ENCODE assay signal across 9 cellular contexts in the genomic region with DNA sequence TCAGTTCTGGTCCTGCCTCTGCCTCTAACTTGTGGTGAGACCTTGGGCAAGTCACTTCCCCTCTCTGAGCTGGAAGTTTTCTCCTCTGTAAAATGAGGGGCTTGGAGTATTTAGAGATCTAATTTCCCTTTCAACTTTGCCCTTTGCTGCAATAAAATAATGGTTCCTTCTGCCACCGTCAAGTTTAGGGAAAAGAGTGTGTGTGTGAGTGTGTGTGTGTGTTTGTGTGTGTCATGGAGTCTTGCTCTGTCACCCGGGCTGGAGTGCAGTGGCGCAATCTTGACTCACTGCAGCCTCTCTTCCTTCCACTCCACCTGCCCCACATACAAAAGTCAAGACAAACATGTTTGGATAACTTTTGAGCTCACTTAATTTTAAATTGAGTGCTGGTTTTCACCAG. TPM values are rescaled to one million over a fixed set of nuclear protein-coding genes. Genes with fewer than 3 reads are reported as not detected.
DNase-seq lines count a peak whose midpoint lies in the region; ATAC-seq and TF ChIP-seq lines count a peak whose summit lies in the region.
"Had no signal": no experiment of that assay in that cellular context is flagged by ENCODE, and none has a peak within 500 bp of the region (broad histone marks: within the 10 kb centered on the region; RNA-seq: fewer than 3 reads in every experiment).

No MANE protein-coding gene starts in this region.

- intact Hi-C loops in mucosa of descending colon (cut with DNase I, micrococcal nuclease): loop anchor here in 1 of 2 donors (5.0 kb wide), 1 partner anchor 42 kb away; a partner anchor contains a TSS

- no peaks in the 10 kb centered on the region for H3K9me3 ChIP-seq in mucosa of descending colon

- H3K36me3 ChIP-seq in mucosa of descending colon (ENCODE audit: low read depth): no peaks in the 10 kb centered on the region

- H3K4me1 ChIP-seq in mucosa of descending colon (ENCODE audit: low read depth): peaks cover 28% of the 10 kb centered on the region

- peak; percentile 74 for ATAC-seq in mucosa of descending colon
- no peak for ATAC-seq in GM19328 (IDR thresholded peaks at IDR 0.05; ENCODE audit: unreplicated experiment)

- H3K4me3 ChIP-seq in NB4 (ENCODE audit: low read depth, low read length) (no peak overlapping the region), epithelial cell of esophagus (ENCODE audit: low read length) (no peak overlapping the region), mucosa of descending colon (no peak overlapping the region)

- TF ChIP-seq POLR2A in NB4 (IDR thresholded peaks at IDR 0.05; ENCODE audit: extremely low read depth, insufficient read length): no peak

- TF ChIP-seq CTCF in NB4 (IDR thresholded peaks at IDR 0.05; ENCODE audit: low read depth, low read length): no peak
- TF ChIP-seq CTCF in epithelial cell of esophagus (IDR thresholded peaks at IDR 0.05; ENCODE audit: insufficient read depth, low read depth, low read length, missing control alignments): no peak
- no peak for TF ChIP-seq CTCF in mucosa of descending colon (IDR thresholded peaks at IDR 0.05)

- peak; percentile 77 to 83 for DNase-seq in AML-193 (lab: John Stamatoyannopoulos, UW)
- DNase-seq in NB4 (ENCODE audit: low read depth): peak; percentile 71
- DNase-seq in epithelial cell of esophagus (ENCODE audit: low read depth): peak; percentile 83
- peak in 2 of 3 donors; percentile 63 to 64 for DNase-seq in mucosa of descending colon
- DNase-seq in stimulated activated CD4-positive, alpha-beta T cell treated with anti-CD3 and anti-CD28 coated beads, Interleukin-15, amount 100 ng/mL, for 24 hours: no peak
- DNase-seq in iPS-NIHi7 (ENCODE audit: extremely low spot score): no peak
- DNase-seq in middle frontal gyrus (ENCODE audit: extremely low spot score, low spot score): no peak
- DNase-seq: CD4-positive, alpha-beta T cell had no signal

RNA-seq across cellular contexts. Expression of a gene that starts 39.2 kb away (rescaled TPM):
- total RNA-seq in mucosa of descending colon: 10 to 100 TPM; 36.9 to 84.1 (median 56.0) TPM

Comparison
In these comparisons a context has a peak if more than half of its experiments do, and no peak if none do; other contexts are left out.
1. DNase-seq: peak in AML-193 (2 of 2), NB4 (single experiment), epithelial cell of esophagus (single experiment) and mucosa of descending colon (2 of 3); none in stimulated activated CD4-positive, alpha-beta T cell treated with anti-CD3 and anti-CD28 coated beads, Interleukin-15, amount 100 ng/mL, for 24 hours (single experiment), iPS-NIHi7 (single experiment) and middle frontal gyrus (single experiment).